Comparison of ENCODE assay signal across 1 cellular context in genomic region chr9:87984310-87984709, GRCh38. TPM values are rescaled to one million over a fixed set of nuclear protein-coding genes. Genes with fewer than 3 reads are reported as not detected.
"Had no signal": no experiment of that assay in that cellular context is flagged by ENCODE, and none has a peak within 500 bp of the region (broad histone marks: within the 10 kb centered on the region; RNA-seq: fewer than 3 reads in every experiment).

No MANE protein-coding gene starts in this region.

RNA-seq across cellular contexts. Expression of gene CDK20, which starts 10.0 kb away (rescaled TPM):
- total RNA-seq: OCI-LY7 had no signal
